ENCODE assay signal across 19 cellular contexts in the genomic region with DNA sequence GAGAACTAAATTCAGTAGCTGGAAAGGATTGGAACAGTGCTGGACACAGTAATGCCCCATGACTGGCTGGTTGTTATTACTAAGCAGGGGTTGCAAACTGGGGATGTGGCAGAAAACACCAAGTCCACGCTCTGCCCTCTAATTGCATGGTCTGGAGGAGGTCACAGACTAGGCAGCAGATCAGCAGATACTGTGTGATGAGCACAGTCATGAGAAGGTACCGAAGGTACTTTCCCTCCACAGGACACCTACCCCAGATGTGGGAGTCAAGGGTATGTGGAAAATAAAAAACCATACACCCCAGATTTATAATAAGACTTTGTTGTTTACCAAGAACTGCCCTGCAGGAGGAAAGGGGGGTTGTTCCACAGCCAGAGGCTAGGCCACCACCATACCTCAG.
DNase-seq lines count a peak whose midpoint lies in the region; ATAC-seq and TF ChIP-seq lines count a peak whose summit lies in the region.
"Had no signal": no experiment of that assay in that cellular context is flagged by ENCODE, and none has a peak within 500 bp of the region (broad histone marks: within the 10 kb centered on the region; RNA-seq: fewer than 3 reads in every experiment).

No MANE protein-coding gene starts in this region.

- TF ChIP-seq CTCF in glutamatergic neuron (IDR thresholded peaks at IDR 0.05; ENCODE audit: partially characterized antibody, unreplicated experiment) (no peak), endodermal cell (conservative IDR thresholded peaks at IDR 0.05) (no peak)

- no peak overlapping the region for H3K27ac Mint-ChIP-seq in activated T-helper 17 cell treated with anti-CD3 and anti-CD28 coated beads, Interleukin-2, amount 50 U/mL, for 72 hours
- H3K27ac Mint-ChIP-seq in glutamatergic neuron (ENCODE audit: unreplicated experiment) = peak overlapping the region; percentile 30
- H3K27ac Mint-ChIP-seq in stimulated activated effector memory CD8-positive, alpha-beta T cell treated with anti-CD3 and anti-CD28 coated beads, Interleukin-12 subunit alpha, Interleukin-12 subunit beta, amount 100 ng/mL, for 72 hours = no peak overlapping the region
- no peak overlapping the region for H3K27ac Mint-ChIP-seq in stimulated activated naive CD8-positive, alpha-beta T cell treated with anti-CD3 and anti-CD28 coated beads, Interleukin-15, amount 100 ng/mL, for 72 hours
- H3K27ac Mint-ChIP-seq in endodermal cell = no peak overlapping the region
- H3K27ac Mint-ChIP-seq: CD4-positive, CD25-positive, alpha-beta regulatory T cell; CD8-positive, alpha-beta memory T cell; GM23338; IgD-negative memory B cell had no signal

- WGBS in endodermal cell (ENCODE audit: insufficient coverage in 1 of 2, insufficient read length in 1 of 2), 2 experiments = 87 to 100% methylated on average over 1 of the region's 2 CpGs

- no peak overlapping the region for H3K9ac ChIP-seq in endodermal cell (ENCODE audit: extremely low read depth, low read length, poor library complexity, severe bottlenecking)

- H3K36me3 ChIP-seq in endodermal cell (ENCODE audit: control insufficient read depth, insufficient read depth, low read length) = no peaks in the 10 kb centered on the region
- H3K36me3 ChIP-seq: BE2C had no signal

- no peaks in the 10 kb centered on the region for H3K9me3 Mint-ChIP-seq in activated T-helper 17 cell treated with anti-CD3 and anti-CD28 coated beads, Interleukin-2, amount 50 U/mL, for 72 hours
- H3K9me3 Mint-ChIP-seq in glutamatergic neuron (ENCODE audit: unreplicated experiment) = peaks cover 14% of the 10 kb centered on the region
- H3K9me3 Mint-ChIP-seq in stimulated activated effector memory CD8-positive, alpha-beta T cell treated with anti-CD3 and anti-CD28 coated beads, Interleukin-12 subunit alpha, Interleukin-12 subunit beta, amount 100 ng/mL, for 72 hours = no peaks in the 10 kb centered on the region
- no peaks in the 10 kb centered on the region for H3K9me3 Mint-ChIP-seq in stimulated activated naive CD8-positive, alpha-beta T cell treated with anti-CD3 and anti-CD28 coated beads, Interleukin-15, amount 100 ng/mL, for 72 hours
- H3K9me3 Mint-ChIP-seq in endodermal cell = no peaks in the 10 kb centered on the region
- H3K9me3 Mint-ChIP-seq: CD4-positive, CD25-positive, alpha-beta regulatory T cell; CD8-positive, alpha-beta memory T cell; GM23338; IgD-negative memory B cell had no signal

- H3K27ac ChIP-seq in endodermal cell (ENCODE audit: low read depth, low read length) = no peak overlapping the region

- no peaks in the 10 kb centered on the region for H3K4me1 Mint-ChIP-seq in activated T-helper 17 cell treated with anti-CD3 and anti-CD28 coated beads, Interleukin-2, amount 50 U/mL, for 72 hours
- H3K4me1 Mint-ChIP-seq in glutamatergic neuron (ENCODE audit: low read depth, unreplicated experiment) (peaks cover 48% of the 10 kb centered on the region), endodermal cell (no peaks in the 10 kb centered on the region)
- H3K4me1 Mint-ChIP-seq in stimulated activated effector memory CD8-positive, alpha-beta T cell treated with anti-CD3 and anti-CD28 coated beads, Interleukin-12 subunit alpha, Interleukin-12 subunit beta, amount 100 ng/mL, for 72 hours = peaks cover 5% of the 10 kb centered on the region
- peaks cover 5% of the 10 kb centered on the region for H3K4me1 Mint-ChIP-seq in stimulated activated naive CD8-positive, alpha-beta T cell treated with anti-CD3 and anti-CD28 coated beads, Interleukin-15, amount 100 ng/mL, for 72 hours
- H3K4me1 Mint-ChIP-seq: GM23338, IgD-negative memory B cell had no signal

- no peaks in the 10 kb centered on the region for H3K4me1 ChIP-seq in endodermal cell (ENCODE audit: control insufficient read depth, insufficient read depth, low read length)

- H3K9me3 ChIP-seq in endodermal cell (ENCODE audit: control insufficient read depth, low read length) = no peaks in the 10 kb centered on the region
- H3K9me3 ChIP-seq: BE2C had no signal

- no peaks in the 10 kb centered on the region for H3K27me3 Mint-ChIP-seq in activated T-helper 17 cell treated with anti-CD3 and anti-CD28 coated beads, Interleukin-2, amount 50 U/mL, for 72 hours
- peaks cover 13% of the 10 kb centered on the region for H3K27me3 Mint-ChIP-seq in glutamatergic neuron (ENCODE audit: unreplicated experiment)
- no peaks in the 10 kb centered on the region for H3K27me3 Mint-ChIP-seq in stimulated activated naive CD8-positive, alpha-beta T cell treated with anti-CD3 and anti-CD28 coated beads, Interleukin-15, amount 100 ng/mL, for 72 hours
- H3K27me3 Mint-ChIP-seq in endodermal cell (ENCODE audit: insufficient read depth) = no peaks in the 10 kb centered on the region
- H3K27me3 Mint-ChIP-seq: CD4-positive, CD25-positive, alpha-beta regulatory T cell; IgD-negative memory B cell had no signal

- no peak overlapping the region for H3K4me3 Mint-ChIP-seq in activated T-helper 17 cell treated with anti-CD3 and anti-CD28 coated beads, Interleukin-2, amount 50 U/mL, for 72 hours
- H3K4me3 Mint-ChIP-seq in glutamatergic neuron (ENCODE audit: unreplicated experiment) (peak overlapping the region; percentile 26), endodermal cell (no peak overlapping the region)
- no peak overlapping the region for H3K4me3 Mint-ChIP-seq in stimulated activated effector memory CD8-positive, alpha-beta T cell treated with anti-CD3 and anti-CD28 coated beads, Interleukin-12 subunit alpha, Interleukin-12 subunit beta, amount 100 ng/mL, for 72 hours
- no peak overlapping the region for H3K4me3 Mint-ChIP-seq in stimulated activated naive CD8-positive, alpha-beta T cell treated with anti-CD3 and anti-CD28 coated beads, Interleukin-15, amount 100 ng/mL, for 72 hours
- H3K4me3 Mint-ChIP-seq: CD4-positive, CD25-positive, alpha-beta regulatory T cell; CD8-positive, alpha-beta memory T cell; GM23338; IgD-negative memory B cell had no signal

- ATAC-seq in activated T-helper 17 cell treated with anti-CD3 and anti-CD28 coated beads, Interleukin-2, amount 50 U/mL, for 72 hours (replicated peaks) = peak; percentile 21
- ATAC-seq in stimulated activated effector memory CD8-positive, alpha-beta T cell treated with anti-CD3 and anti-CD28 coated beads, Interleukin-12 subunit alpha, Interleukin-12 subunit beta, amount 100 ng/mL, for 72 hours = peak; percentile 62
- peak; percentile 63 for ATAC-seq in stimulated activated naive CD8-positive, alpha-beta T cell treated with anti-CD3 and anti-CD28 coated beads, Interleukin-15, amount 100 ng/mL, for 72 hours
- no peak for ATAC-seq in HG03342 (IDR thresholded peaks at IDR 0.05; ENCODE audit: unreplicated experiment)
- ATAC-seq: GM12878 had no signal

- peaks cover 43% of the 10 kb centered on the region for H3K36me3 Mint-ChIP-seq in activated T-helper 17 cell treated with anti-CD3 and anti-CD28 coated beads, Interleukin-2, amount 50 U/mL, for 72 hours (ENCODE audit: low read depth)
- H3K36me3 Mint-ChIP-seq in glutamatergic neuron (ENCODE audit: unreplicated experiment) = peaks cover 4% of the 10 kb centered on the region
- peaks cover 6% of the 10 kb centered on the region for H3K36me3 Mint-ChIP-seq in stimulated activated effector memory CD8-positive, alpha-beta T cell treated with anti-CD3 and anti-CD28 coated beads, Interleukin-12 subunit alpha, Interleukin-12 subunit beta, amount 100 ng/mL, for 72 hours
- H3K36me3 Mint-ChIP-seq in endodermal cell (ENCODE audit: low read depth) = no peaks in the 10 kb centered on the region

- no peaks in the 10 kb centered on the region for H3K27me3 ChIP-seq in endodermal cell (ENCODE audit: control insufficient read depth, insufficient read depth, low read length, poor library complexity, severe bottlenecking)
- H3K27me3 ChIP-seq: BE2C had no signal

- no peak overlapping the region for H3K4me3 ChIP-seq in endodermal cell (ENCODE audit: low read length)
- H3K4me3 ChIP-seq: GM12878, GM23338 had no signal

- intact Hi-C loops in cardiac septum (cut with DNase I) = no loop called here

- DNase-seq in glutamatergic neuron (no peak), endodermal cell (no peak), cardiac septum (ENCODE audit: low spot score) (no peak)
- no peak for DNase-seq in stimulated activated effector memory CD8-positive, alpha-beta T cell treated with anti-CD3 and anti-CD28 coated beads, Interleukin-12 subunit alpha, Interleukin-12 subunit beta, amount 100 ng/mL, for 72 hours (ENCODE audit: low spot score in 2 of 2)
- no peak for DNase-seq in stimulated activated naive CD8-positive, alpha-beta T cell treated with anti-CD3 and anti-CD28 coated beads, Interleukin-15, amount 100 ng/mL, for 72 hours
- DNase-seq: C1 segment of cervical spinal cord; CD8-positive, alpha-beta memory T cell; COR-L47; DMS 273 treated with DMSO at 0.1 percent for 48 hours; DND-41; EL; HCEC 1CT had no signal
